Comparison of ENCODE assay signal across 6 cellular contexts in genomic region chr4:186898367-186898766, GRCh38.
"Had no signal": no experiment of that assay in that cellular context is flagged by ENCODE, and none has a peak within 500 bp of the region (broad histone marks: within the 10 kb centered on the region; RNA-seq: fewer than 3 reads in every experiment).

No MANE protein-coding gene starts in this region.

- H3K4me2 ChIP-seq: KMS-11 had no signal

- H3K27ac ChIP-seq: HL-60, KMS-11 had no signal

- DNase-seq: IMR-90, KBM-7, KG1 had no signal

- H3K4me3 ChIP-seq: K562 had no signal
